In the genomic region with DNA sequence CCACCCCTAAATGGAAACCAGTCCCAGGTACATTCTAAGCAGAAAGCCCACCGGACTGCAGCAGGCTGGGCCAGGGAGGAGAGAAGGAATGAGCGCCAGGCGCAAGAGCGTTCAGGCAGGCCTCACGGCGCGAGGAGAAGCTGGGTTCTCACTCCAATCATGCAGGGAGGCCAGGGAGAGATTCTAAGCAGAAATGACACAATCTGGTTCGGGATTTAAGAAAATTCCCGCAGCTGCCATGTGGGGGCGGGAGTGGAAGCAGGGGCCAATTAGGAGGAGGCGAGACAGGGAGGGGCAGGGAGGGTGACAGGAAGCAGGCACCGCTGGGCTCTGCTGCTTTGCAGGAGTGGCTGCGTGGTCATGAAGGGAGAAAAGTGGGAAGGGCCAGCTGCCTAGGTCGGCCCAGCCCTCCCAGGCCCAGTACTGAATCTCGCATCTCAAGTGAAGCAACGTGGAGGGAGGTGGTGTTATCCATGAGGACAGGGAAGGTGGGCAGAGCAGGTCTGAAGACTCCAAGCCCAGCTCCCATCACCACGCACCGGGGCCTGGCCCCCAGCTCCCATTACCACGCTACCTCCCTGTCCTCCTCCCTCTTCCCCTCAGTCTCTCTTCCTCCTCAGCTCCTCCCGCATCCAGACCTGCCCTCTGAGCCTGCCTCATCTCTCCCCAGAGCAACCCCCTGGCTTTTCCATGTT, we compare ENCODE assay signal across 8 cellular contexts. TPM values are rescaled to one million over a fixed set of nuclear protein-coding genes. Genes with fewer than 3 reads are reported as not detected.
A peak's percentile ranks its signal among the peaks of the same experiment; 100 is the strongest.
DNase-seq lines count a peak whose midpoint lies in the region; ATAC-seq and TF ChIP-seq lines count a peak whose summit lies in the region.

No MANE protein-coding gene starts in this region.

- H3K27ac ChIP-seq in CD8-positive, alpha-beta T cell (ENCODE audit: low read depth, low read length) = no peak overlapping the region
- no peak overlapping the region for H3K27ac ChIP-seq in mesenchymal stem cell (ENCODE audit: low read length, poor library complexity, severe bottlenecking)

- H2BK15ac ChIP-seq in mesenchymal stem cell (ENCODE audit: low read depth, poor library complexity, severe bottlenecking) = no peak overlapping the region

- no peak overlapping the region for H3K14ac ChIP-seq in mesenchymal stem cell (ENCODE audit: low read length in 2 of 2)

- peaks cover 8% of the 10 kb centered on the region; the same call in 1 of the 2 replicates for H3F3A ChIP-seq in Loucy (ENCODE audit: low read depth)

- H3K27ac Mint-ChIP-seq in CD8-positive, alpha-beta T cell = peak overlapping the region; percentile 37
- H3K27ac Mint-ChIP-seq in chondrocyte (ENCODE audit: unreplicated experiment) = no peak overlapping the region

- 32% methylated on average over 18 of the region's 20 CpGs for WGBS in mesenchymal stem cell

- no peak overlapping the region for H2BK5ac ChIP-seq in mesenchymal stem cell (ENCODE audit: low read depth, low read length, poor library complexity, severe bottlenecking)

- peak overlapping the region in 1 of 2 experiments; percentile 49 for H2BK12ac ChIP-seq in mesenchymal stem cell (ENCODE audit: low read length in 2 of 2)

- no peak overlapping the region for H3K4me3 Mint-ChIP-seq in CD8-positive, alpha-beta T cell
- H3K4me3 Mint-ChIP-seq in chondrocyte (ENCODE audit: unreplicated experiment) = no peak overlapping the region

- H3K9me3 Mint-ChIP-seq in CD8-positive, alpha-beta T cell = no peaks in the 10 kb centered on the region
- H3K9me3 Mint-ChIP-seq in chondrocyte (ENCODE audit: low read depth) = no peaks in the 10 kb centered on the region

- intact Hi-C loops in CD8-positive, alpha-beta T cell (cut with DNase I, micrococcal nuclease) = no loop called here

- no peak overlapping the region for H2AFZ ChIP-seq in Loucy (ENCODE audit: low read length)
- no peak overlapping the region for H2AFZ ChIP-seq in mesenchymal stem cell (ENCODE audit: low read depth, low read length)

- no peaks in the 10 kb centered on the region for H4K20me1 ChIP-seq in Loucy (ENCODE audit: insufficient read depth, low read length, poor library complexity, severe bottlenecking)

- no peak overlapping the region for H3K9ac ChIP-seq in Loucy (ENCODE audit: low read depth, low read length, poor library complexity, severe bottlenecking)
- peak overlapping the region; percentile 61 for H3K9ac ChIP-seq in mesenchymal stem cell (ENCODE audit: low read length)

- CTCF ChIA-PET in CD8-positive, alpha-beta T cell (lab: Charles Lee) = interaction anchor here (1.2 kb wide), 1 partner anchor 470 kb away, joined by 6 read pairs; no protein-coding TSS in a partner anchor

- H3K36me3 Mint-ChIP-seq in CD8-positive, alpha-beta T cell = peaks cover 5% of the 10 kb centered on the region
- peaks cover 8% of the 10 kb centered on the region for H3K36me3 Mint-ChIP-seq in chondrocyte (ENCODE audit: low read depth)

- no peaks in the 10 kb centered on the region for H3K27me3 ChIP-seq in CD8-positive, alpha-beta T cell (ENCODE audit: insufficient read depth, low read length)
- H3K27me3 ChIP-seq in Loucy (ENCODE audit: insufficient read depth, low read length, poor library complexity, severe bottlenecking) (no peaks in the 10 kb centered on the region), mesenchymal stem cell (ENCODE audit: control insufficient read depth in 1 of 2, insufficient read depth in 1 of 2, low read length in 2 of 2) (no peaks in the 10 kb centered on the region)

- ATAC-seq in CD8-positive, alpha-beta T cell = no peak
- ATAC-seq in GM18505 (IDR thresholded peaks at IDR 0.05; ENCODE audit: unreplicated experiment) (no peak), GM21717 (IDR thresholded peaks at IDR 0.05; ENCODE audit: unreplicated experiment) (no peak)

- peak overlapping the region; percentile 86 for H4K8ac ChIP-seq in mesenchymal stem cell (ENCODE audit: low read length)

- peak overlapping the region in 1 of 2 experiments; percentile 28 for H3K4ac ChIP-seq in mesenchymal stem cell (ENCODE audit: low read depth in 1 of 2, low read length in 2 of 2)

- no peak overlapping the region for H2AK5ac ChIP-seq in mesenchymal stem cell (ENCODE audit: low read length, severe bottlenecking)

- H3K4me3 ChIP-seq in CD8-positive, alpha-beta T cell (ENCODE audit: low read depth, low read length) = no peak overlapping the region
- no peak overlapping the region for H3K4me3 ChIP-seq in Loucy (ENCODE audit: low read length, poor library complexity, severe bottlenecking)
- H3K4me3 ChIP-seq in mesenchymal stem cell (ENCODE audit: insufficient read depth in 1 of 2, low read depth in 1 of 2, low read length in 2 of 2) = peak overlapping the region in 1 of 2 experiments; percentile 1

- no peak for TF ChIP-seq CTCF in CD8-positive, alpha-beta T cell (IDR thresholded peaks at IDR 0.05)
- TF ChIP-seq CTCF in Loucy (conservative IDR thresholded peaks at IDR 0.05; ENCODE audit: low read length) = 0 out of 2 replicates have a peak, but pooled peaks have one; percentile 18
- peak; percentile 34 for TF ChIP-seq CTCF in chondrocyte (IDR thresholded peaks at IDR 0.05)

- H2BK120ac ChIP-seq in mesenchymal stem cell (ENCODE audit: low read depth, low read length) = no peak overlapping the region

- H3K9me3 ChIP-seq in CD8-positive, alpha-beta T cell (ENCODE audit: low read length) = no peaks in the 10 kb centered on the region
- no peaks in the 10 kb centered on the region for H3K9me3 ChIP-seq in Loucy (ENCODE audit: insufficient read depth, low read depth, low read length)
- no peaks in the 10 kb centered on the region for H3K9me3 ChIP-seq in mesenchymal stem cell (ENCODE audit: control insufficient read depth, low read length)

- no peaks in the 10 kb centered on the region for H3K9me2 ChIP-seq in Loucy (replicated peaks; ENCODE audit: low read depth, low read length)

- no peaks in the 10 kb centered on the region for H3K79me1 ChIP-seq in mesenchymal stem cell (replicated peaks; ENCODE audit: low read length, poor library complexity, severe bottlenecking)

- H3K27me3 Mint-ChIP-seq in CD8-positive, alpha-beta T cell (ENCODE audit: low read depth) = no peaks in the 10 kb centered on the region
- no peaks in the 10 kb centered on the region for H3K27me3 Mint-ChIP-seq in chondrocyte (ENCODE audit: low read depth)

- no peaks in the 10 kb centered on the region for H3K36me3 ChIP-seq in CD8-positive, alpha-beta T cell (ENCODE audit: insufficient read depth, low read length)
- H3K36me3 ChIP-seq in Loucy (ENCODE audit: insufficient read depth, low read length) (peaks cover 20% of the 10 kb centered on the region; the same call in 1 of the 2 replicates), mesenchymal stem cell (ENCODE audit: control insufficient read depth in 1 of 2, insufficient read depth in 2 of 2, low read depth in 1 of 2, low read length in 2 of 2) (peaks cover 24 to 27% of the 10 kb centered on the region in 2 experiments)

- no peak for TF ChIP-seq POLR2A in GM18505 (IDR thresholded peaks at IDR 0.05; ENCODE audit: borderline replicate concordance, extremely low read depth, insufficient read depth, insufficient read length)

- H3K18ac ChIP-seq in mesenchymal stem cell (ENCODE audit: low read depth in 1 of 2, low read length in 2 of 2) = peak overlapping the region; percentile 2 to 73

- peak overlapping the region; percentile 70 for H4K91ac ChIP-seq in mesenchymal stem cell (ENCODE audit: low read length)

- H3K4me2 ChIP-seq in Loucy (ENCODE audit: low read depth, low read length, poor library complexity, severe bottlenecking) (no peak overlapping the region), mesenchymal stem cell (ENCODE audit: low read length, poor library complexity, severe bottlenecking) (no peak overlapping the region)

- peaks cover 4% of the 10 kb centered on the region for H3K4me1 Mint-ChIP-seq in CD8-positive, alpha-beta T cell (ENCODE audit: low read depth)
- H3K4me1 Mint-ChIP-seq in chondrocyte (ENCODE audit: low read depth) = peaks cover 9% of the 10 kb centered on the region

- H3K23ac ChIP-seq in mesenchymal stem cell (ENCODE audit: low read length in 2 of 2) = peak overlapping the region in 1 of 2 experiments; percentile 62

- no peak for DNase-seq in CD8-positive, alpha-beta T cell
- DNase-seq in chondrocyte (ENCODE audit: low spot score) (peak; percentile 63), mesenchymal stem cell (peak; percentile 69), NCI-H345 (lab: John Stamatoyannopoulos, UW) (no peak), GF-D8 (lab: John Stamatoyannopoulos, UW) (no peak)

- POLR2A ChIA-PET in CD8-positive, alpha-beta T cell (lab: Charles Lee) = no interaction called here

- H3K4me1 ChIP-seq in CD8-positive, alpha-beta T cell (ENCODE audit: insufficient read depth, low read length) = no peaks in the 10 kb centered on the region
- H3K4me1 ChIP-seq in Loucy (ENCODE audit: insufficient read depth, low read length, poor library complexity, severe bottlenecking) = no peaks in the 10 kb centered on the region
- peaks cover 10% of the 10 kb centered on the region for H3K4me1 ChIP-seq in mesenchymal stem cell (ENCODE audit: control insufficient read depth, insufficient read depth, low read depth, low read length)

- H3K79me2 ChIP-seq in Loucy (ENCODE audit: insufficient read depth, low read length) = no peaks in the 10 kb centered on the region

RNA-seq across cellular contexts. Expression of a gene that starts 11.8 kb away (rescaled TPM):
- 1 to 10 TPM; 3.1 to 3.7 TPM for total RNA-seq in CD8-positive, alpha-beta T cell
- 7.6 to 11.9 TPM (median 8.7 TPM) in 3 replicates for total RNA-seq in chondrocyte
- 3.2 TPM for polyA plus RNA-seq in mesenchymal stem cell (2013, experiment 1 of 2)
- polyA plus RNA-seq in mesenchymal stem cell (2013, experiment 2 of 2) = 3.2 TPM

Comparison
In these comparisons a context has a peak if more than half of its experiments do, and no peak if none do; other contexts are left out.
1. DNase-seq: peak in chondrocyte (single experiment) and mesenchymal stem cell (single experiment); none in CD8-positive, alpha-beta T cell (0 of 7), NCI-H345 (single experiment) and GF-D8 (single experiment).